28 cellular contexts compared by ENCODE assay signal in the genomic region with DNA sequence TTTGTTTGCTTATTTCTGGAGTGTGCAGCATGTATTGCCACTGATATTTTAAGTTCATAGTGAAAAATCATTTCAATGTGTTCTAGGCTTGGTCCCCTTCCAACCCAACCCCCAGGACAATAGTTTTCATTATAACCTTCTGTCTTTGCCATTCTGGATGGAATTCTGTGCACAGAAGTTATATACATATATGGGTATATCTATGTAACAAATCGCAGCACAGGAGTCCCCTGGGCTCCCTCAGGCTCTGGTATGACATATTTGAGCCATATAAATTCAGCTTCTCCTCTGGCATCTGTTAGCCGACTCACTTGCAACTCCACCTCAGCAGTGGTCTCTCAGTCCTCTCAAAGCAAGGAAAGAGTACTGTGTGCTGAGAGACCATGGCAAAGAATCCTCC. TPM values are rescaled to one million over a fixed set of nuclear protein-coding genes. Genes with fewer than 3 reads are reported as not detected.
DNase-seq lines count a peak whose midpoint lies in the region; ATAC-seq and TF ChIP-seq lines count a peak whose summit lies in the region.
"Had no signal": no experiment of that assay in that cellular context is flagged by ENCODE, and none has a peak within 500 bp of the region (broad histone marks: within the 10 kb centered on the region; RNA-seq: fewer than 3 reads in every experiment).

A gene (plus strand): TSS at position 301 of the 400 bp plus-strand sequence. CDS start 83 bp downstream, at position 384.

- no peak for TF ChIP-seq CTCF in omental fat pad (IDR thresholded peaks at IDR 0.05)
- no peak for TF ChIP-seq CTCF in subcutaneous adipose tissue (IDR thresholded peaks at IDR 0.05; ENCODE audit: low read depth)
- TF ChIP-seq CTCF in right atrium auricular region (IDR thresholded peaks at IDR 0.05), result no peak

- no peaks in the 10 kb centered on the region for H3K27me3 ChIP-seq in right atrium auricular region
- H3K27me3 ChIP-seq: BE2C, BLaER1 had no signal

- H3K27ac ChIP-seq in adipose tissue (ENCODE audit: low read depth, low read length) (no peak within 1 kb of the TSS), right atrium auricular region (no peak within 1 kb of the TSS)
- H3K27ac ChIP-seq: BLaER1 had no signal

- H3K4me3 ChIP-seq in right atrium auricular region, result no peak within 1 kb of the TSS
- H3K4me3 ChIP-seq: BLaER1, GM12878 had no signal

- H3K36me3 ChIP-seq in right atrium auricular region, result no peaks in the 10 kb centered on the region
- H3K36me3 ChIP-seq: BE2C, BLaER1 had no signal

- H3K9me3 ChIP-seq in right atrium auricular region, result no peaks in the 10 kb centered on the region
- H3K9me3 ChIP-seq: BE2C, BLaER1 had no signal

- H3K4me1 ChIP-seq in right atrium auricular region, result no peaks in the 10 kb centered on the region
- H3K4me1 ChIP-seq: BE2C had no signal

- ATAC-seq in omental fat pad (ENCODE audit: low FRiP score), result no peak
- no peak for ATAC-seq in stimulated activated naive CD8-positive, alpha-beta T cell treated with anti-CD3 and anti-CD28 coated beads, Interleukin-15, Interleukin-2, amounts not matched to agents 100 U/mL and 50 U/mL, for 24 hours
- ATAC-seq: GM12878 had no signal

- no peak for DNase-seq in omental fat pad (ENCODE audit: low spot score)
- no peak for DNase-seq in right atrium auricular region (ENCODE audit: low spot score)
- DNase-seq in stimulated activated naive CD8-positive, alpha-beta T cell treated with anti-CD3 and anti-CD28 coated beads, Interleukin-15, Interleukin-2, amounts not matched to agents 100 U/mL and 50 U/mL, for 24 hours, result no peak
- DNase-seq in HuH-7 (ENCODE audit: low spot score), result no peak
- DNase-seq: 8988T; ACHN; BE2C; C1 segment of cervical spinal cord; CD4-positive, alpha-beta memory T cell; CD4-positive, CD25-positive, alpha-beta regulatory T cell; CD8-positive, alpha-beta memory T cell; COR-L47; DMS 273 treated with DMSO at 0.1 percent for 48 hours; DMS153; DMS53; DMS79; DND-41; EL; GDM1 had no signal

- WGBS in adipose tissue, 3 donors, result 44 to 71% (median 47%) methylated on average over 2 of the region's 2 CpGs

RNA-seq across cellular contexts. Expression of the gene that starts here (rescaled TPM):
- 10 to 100 TPM in 2 of 3 donors, under 1 TPM in 1; 0.26 to 13.1 (median 11.4) TPM for polyA plus RNA-seq in adipose tissue
- total RNA-seq in omental fat pad (10 to 100 TPM in 3 of 4 donors, 1 to 10 TPM in 1; 3.0 to 80.5 (median 18.1) TPM), subcutaneous adipose tissue (10 to 100 TPM in 3 of 4 donors, 1 to 10 TPM in 1; 7.7 to 23.2 (median 14.4) TPM), right atrium auricular region (1 to 10 TPM in 1 of 2 donors, not detected in 1; 1.3 TPM)
- total RNA-seq: A673; CD4-positive, alpha-beta memory T cell; CD4-positive, CD25-positive, alpha-beta regulatory T cell; CD8-positive, alpha-beta memory T cell; Daoy; G401; GM12878 had no signal
- polyA plus RNA-seq: AG04450; CD14-positive monocyte; CD4-positive, alpha-beta memory T cell; CD4-positive, CD25-positive, alpha-beta regulatory T cell; CD8-positive, alpha-beta memory T cell; GM12878 had no signal
